In genomic region chr9:79471577-79472543, GRCh38 we compare ENCODE assay signal across 8 cellular contexts.
DNase-seq lines count a peak whose midpoint lies in the region; ATAC-seq and TF ChIP-seq lines count a peak whose summit lies in the region.

No MANE protein-coding gene starts in this region.

- peak overlapping the region; percentile 25 for H3K4me3 Mint-ChIP-seq in activated naive CD8-positive, alpha-beta T cell treated with anti-CD3 and anti-CD28 coated beads, Interleukin-2, amount 10 ng/mL, durations not matched to agents 7 days and 5 days

- peak; percentile 44 for TF ChIP-seq CTCF in hepatocyte (IDR thresholded peaks at IDR 0.05; ENCODE audit: poor library complexity)
- no peak for TF ChIP-seq CTCF in GM20000 (IDR thresholded peaks at IDR 0.05; ENCODE audit: extremely low read depth, missing control alignments)

- 93% methylated on average over 2 of the region's 2 CpGs for WGBS in hepatocyte (ENCODE audit: low lambda C conversion rate, missing lambda C conversion rate)

- POLR2A ChIA-PET in activated naive CD8-positive, alpha-beta T cell treated with anti-CD3 and anti-CD28 coated beads, Interleukin-2, amount 10 ng/mL, durations not matched to agents 7 days and 5 days (lab: Charles Lee): interaction anchor here (1.4 to 1.7 kb wide), 2 partner anchors 100 kb away, joined by 9 to 11 read pairs; partner anchors contain the start of gene TLE4

- no peak overlapping the region for H3K4me2 ChIP-seq in hepatocyte

- peaks cover 35% of the 10 kb centered on the region for H3K4me1 Mint-ChIP-seq in activated naive CD8-positive, alpha-beta T cell treated with anti-CD3 and anti-CD28 coated beads, Interleukin-2, amount 10 ng/mL, durations not matched to agents 7 days and 5 days

- peaks cover 2% of the 10 kb centered on the region for H3K9me3 Mint-ChIP-seq in activated naive CD8-positive, alpha-beta T cell treated with anti-CD3 and anti-CD28 coated beads, Interleukin-2, amount 10 ng/mL, durations not matched to agents 7 days and 5 days

- H3K27me3 Mint-ChIP-seq in activated naive CD8-positive, alpha-beta T cell treated with anti-CD3 and anti-CD28 coated beads, Interleukin-2, amount 10 ng/mL, durations not matched to agents 7 days and 5 days: no peaks in the 10 kb centered on the region

- H3K4me3 ChIP-seq in hepatocyte: no peak overlapping the region

- no peaks in the 10 kb centered on the region for H3K9me3 ChIP-seq in hepatocyte (ENCODE audit: low read depth)

- no peaks in the 10 kb centered on the region for H3K4me1 ChIP-seq in hepatocyte (ENCODE audit: insufficient read depth)

- no peaks in the 10 kb centered on the region for H3K79me2 ChIP-seq in hepatocyte

- no peak overlapping the region for H2AFZ ChIP-seq in hepatocyte

- H3K9me2 ChIP-seq in hepatocyte (replicated peaks; ENCODE audit: insufficient read depth): no peaks in the 10 kb centered on the region

- ATAC-seq in HG02885 (IDR thresholded peaks at IDR 0.05; ENCODE audit: poor library complexity, unreplicated experiment) (peak; percentile 56), GM19467 (IDR thresholded peaks at IDR 0.05; ENCODE audit: unreplicated experiment) (no peak)
- peak; percentile 80 for ATAC-seq in activated naive CD8-positive, alpha-beta T cell treated with anti-CD3 and anti-CD28 coated beads, Interleukin-2, amount 10 ng/mL, durations not matched to agents 7 days and 5 days (ENCODE audit: low read depth)

- DNase-seq in COR-L47 (lab: John Stamatoyannopoulos, UW) (peak; percentile 19), hepatocyte (ENCODE audit: low spot score) (peak; percentile 53), superior temporal gyrus (ENCODE audit: extremely low spot score) (peak; percentile 92), GM20000 (ENCODE audit: low spot score) (no peak), T-helper 9 cell (no peak)
- DNase-seq in activated naive CD8-positive, alpha-beta T cell treated with anti-CD3 and anti-CD28 coated beads, Interleukin-2, amount 10 ng/mL, durations not matched to agents 7 days and 5 days: no peak

- peaks cover 3% of the 10 kb centered on the region for H3K36me3 Mint-ChIP-seq in activated naive CD8-positive, alpha-beta T cell treated with anti-CD3 and anti-CD28 coated beads, Interleukin-2, amount 10 ng/mL, durations not matched to agents 7 days and 5 days

- H3K27ac Mint-ChIP-seq in activated naive CD8-positive, alpha-beta T cell treated with anti-CD3 and anti-CD28 coated beads, Interleukin-2, amount 10 ng/mL, durations not matched to agents 7 days and 5 days: peak overlapping the region; percentile 68

- H3K27me3 ChIP-seq in hepatocyte: no peaks in the 10 kb centered on the region

- no peaks in the 10 kb centered on the region for H4K20me1 ChIP-seq in hepatocyte (ENCODE audit: insufficient read depth, poor library complexity, severe bottlenecking)

- no peak overlapping the region for H3K27ac ChIP-seq in hepatocyte

- H3K36me3 ChIP-seq in hepatocyte (replicated peaks; ENCODE audit: insufficient read depth, low read depth): no peaks in the 10 kb centered on the region

Comparison
In these comparisons a context has a peak if more than half of its experiments do, and no peak if none do; other contexts are left out.
1. DNase-seq: peak in COR-L47 (single experiment), hepatocyte (single experiment) and superior temporal gyrus (single experiment); none in activated naive CD8-positive, alpha-beta T cell treated with anti-CD3 and anti-CD28 coated beads, Interleukin-2, amount 10 ng/mL, durations not matched to agents 7 days and 5 days (single experiment), GM20000 (single experiment) and T-helper 9 cell (single experiment).